In the genomic region with DNA sequence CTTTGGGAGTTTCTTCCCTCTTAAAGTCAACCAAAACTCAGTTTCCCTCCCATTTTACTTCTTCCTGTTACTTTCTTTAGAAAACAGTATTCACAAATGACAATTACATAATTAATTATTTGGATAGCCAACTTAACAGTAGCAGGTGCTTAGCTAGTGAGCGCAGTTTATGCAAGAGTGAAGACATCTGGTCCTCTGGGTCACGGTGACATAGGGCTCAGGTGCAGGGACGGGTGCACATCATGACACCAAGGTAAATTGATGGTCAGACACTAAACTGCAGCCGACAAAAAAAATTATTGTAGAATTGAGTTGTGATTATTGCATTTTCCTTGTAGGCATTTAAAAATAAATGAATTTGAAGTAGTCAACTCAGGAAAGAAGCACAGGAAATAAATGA, we compare ENCODE assay signal across 19 cellular contexts.
"Had no signal": no experiment of that assay in that cellular context is flagged by ENCODE, and none has a peak within 500 bp of the region (broad histone marks: within the 10 kb centered on the region; RNA-seq: fewer than 3 reads in every experiment).

No MANE protein-coding gene starts in this region.

- ATAC-seq: psoas muscle; right cardiac atrium; right lobe of liver; stimulated activated effector memory CD8-positive, alpha-beta T cell treated with anti-CD3 and anti-CD28 coated beads, Interleukin-12 subunit alpha, Interleukin-12 subunit beta, amount 100 ng/mL, for 72 hours; stimulated activated naive B cell treated with anti-CD40 and anti-IgM and Interleukin-4, amounts not matched to agents 10 μg/mL and 1 μg/mL and 100 μg/mL, for 72 hours had no signal

- DNase-seq: occipital lobe; ovary; psoas muscle; right cardiac atrium; right lobe of liver; sigmoid colon; small intestine; stimulated activated CD4-positive, alpha-beta T cell treated with anti-CD3 and anti-CD28 coated beads, Interleukin-15, amount 100 ng/mL, for 24 hours; stimulated activated CD4-positive, alpha-beta T cell treated with anti-CD3 and anti-CD28 coated beads, Interleukin-2, amount 100 ng/mL, for 24 hours; stimulated activated CD4-positive, alpha-beta T cell treated with anti-CD3 and anti-CD28 coated beads, Interleukin-2, amount 100 ng/mL, for 48 hours; stimulated activated CD4-positive, alpha-beta T cell treated with anti-CD3 and anti-CD28 coated beads, Interleukin-4, amount 100 ng/mL, for 24 hours; stimulated activated naive B cell treated with anti-CD40 and anti-IgM and Interleukin-4, amounts not matched to agents 10 μg/mL and 1 μg/mL and 100 μg/mL, for 72 hours; stimulated activated naive CD4-positive, alpha-beta T cell treated with Interleukin-2 at 50 U/mL for 16 hours; stomach; thyroid gland; trophoblast cell; upper lobe of left lung had no signal

- FAIRE-seq: small intestine, urothelium cell line had no signal
